8 cellular contexts compared by ENCODE assay signal in genomic region chr7:128739048-128739962, GRCh38. TPM values are rescaled to one million over a fixed set of nuclear protein-coding genes. Genes with fewer than 3 reads are reported as not detected.
DNase-seq lines count a peak whose midpoint lies in the region; ATAC-seq and TF ChIP-seq lines count a peak whose summit lies in the region.

CALU (plus strand) TSS chr7:128739359; CDS start chr7:128748584, 9,225 bp downstream.

- DNase-seq in AG08395 (ENCODE audit: low spot score) = peak; percentile 99
- peak; percentile 97 for DNase-seq in NCI-H345 (lab: John Stamatoyannopoulos, UW)
- peak; percentile 83 to 92 (median 90) for DNase-seq in activated CD4-positive, CD25-positive, alpha-beta regulatory T cell (lab: John Stamatoyannopoulos, UW)
- peak; percentile 94 for DNase-seq in central memory CD4-positive, alpha-beta T cell
- DNase-seq in inferior parietal cortex (ENCODE audit: extremely low spot score) = peak; percentile 97
- peak; percentile 98 for DNase-seq in spleen

- H3K4me3 ChIP-seq in spleen = peak within 1 kb of the TSS; percentile 81 to 97 (median 88)

- no peaks in the 10 kb centered on the region for H3K36me3 ChIP-seq in spleen

- peaks cover 15 to 80% (median 55%) of the 10 kb centered on the region in 6 donors for H3K4me1 ChIP-seq in spleen

- ATAC-seq in HG03196 (IDR thresholded peaks at IDR 0.05; ENCODE audit: unreplicated experiment) = peak; percentile 97

- no peaks in the 10 kb centered on the region for H3K27me3 ChIP-seq in spleen (replicated peaks in 1 of 7)

- 0% methylated on average over 51 to 74 of the region's 74 CpGs for WGBS in spleen, 5 donors

- H3K9me3 ChIP-seq in spleen = no peaks in the 10 kb centered on the region

- TF ChIP-seq POLR2A in GM18951 (IDR thresholded peaks at IDR 0.05; ENCODE audit: extremely low read depth, insufficient read depth, insufficient read length) = peak; percentile 92
- peak in 2 of 3 donors; percentile 13 to 71 for TF ChIP-seq POLR2A in spleen (IDR thresholded peaks at IDR 0.05)

- H3K27ac ChIP-seq in spleen = peak within 1 kb of the TSS; percentile 74 to 94 (median 92)

- intact Hi-C loops in spleen (cut with DNase I; ENCODE audit: low total_unique reads) = no loop called here

- in situ Hi-C loops in GM18951 (cut with MboI; ENCODE audit: low sequenced_read_pairs, unreplicated experiment) = no loop called here

- peak in 1 of 11 experiments; percentile 15 for TF ChIP-seq CTCF in spleen (IDR thresholded peaks at IDR 0.05 in 8 of 11, conservative IDR thresholded peaks at IDR 0.05 in 3 of 11)

RNA-seq across cellular contexts. Expression of gene CALU, which starts in this region (rescaled TPM):
- 10 to 100 TPM; 50.4 to 98.8 (median 60.8) TPM for total RNA-seq in spleen
- polyA plus RNA-seq in spleen = 10 to 100 TPM in 2 of 3 donors, 1 to 10 TPM in 1; 7.9 to 15.6 (median 13.6) TPM

Comparison
In these comparisons a context has a peak if more than half of its experiments do, and no peak if none do; other contexts are left out.
1. Peak in every context shown above with its lines: DNase-seq, ATAC-seq, H3K4me3 ChIP-seq and H3K27ac ChIP-seq.